In the genomic region with DNA sequence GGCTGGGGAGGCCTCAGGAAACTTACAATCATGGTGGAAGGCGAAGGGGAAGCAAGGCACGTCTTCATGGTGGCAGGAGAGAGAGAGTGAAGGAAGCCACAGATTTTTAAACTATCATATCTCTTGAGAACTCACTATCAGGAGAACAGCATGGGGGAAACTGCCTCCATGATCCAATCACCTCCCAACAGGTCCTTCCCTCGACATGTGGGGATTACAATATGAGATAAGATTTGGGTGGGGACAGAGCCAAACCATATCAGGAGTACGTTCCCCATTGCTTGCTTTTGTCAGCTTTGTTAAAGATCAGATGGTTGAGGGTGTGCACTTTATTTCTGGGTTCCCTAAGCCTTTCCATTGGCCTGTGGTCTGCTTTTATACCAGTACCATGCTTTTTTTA, we compare ENCODE assay signal across 20 cellular contexts.
"Had no signal": no experiment of that assay in that cellular context is flagged by ENCODE, and none has a peak within 500 bp of the region (broad histone marks: within the 10 kb centered on the region; RNA-seq: fewer than 3 reads in every experiment).

No MANE protein-coding gene starts in this region.

- H3K27ac ChIP-seq: RWPE1 had no signal

- H3K9ac ChIP-seq: SK-N-SH had no signal

- H3K4me2 ChIP-seq: SK-N-SH had no signal

- DNase-seq: Karpas-422, KG1, MM.1S, NCI-H1092 treated with DMSO at 0.1 percent for 48 hours, NCI-H1436, NCI-H187, NCI-H2029, NCI-H2081 treated with DMSO at 0.1 percent for 48 hours, NCI-H2171, NCI-H226, NCI-H446, NCI-H510A, NCI-H524 treated with DMSO at 0.1 percent for 48 hours, NCI-H69, NCI-H774, PC-3, SHP77, SK-N-SH, SW 1271 had no signal
